1 cellular context compared by ENCODE assay signal in the genomic region with DNA sequence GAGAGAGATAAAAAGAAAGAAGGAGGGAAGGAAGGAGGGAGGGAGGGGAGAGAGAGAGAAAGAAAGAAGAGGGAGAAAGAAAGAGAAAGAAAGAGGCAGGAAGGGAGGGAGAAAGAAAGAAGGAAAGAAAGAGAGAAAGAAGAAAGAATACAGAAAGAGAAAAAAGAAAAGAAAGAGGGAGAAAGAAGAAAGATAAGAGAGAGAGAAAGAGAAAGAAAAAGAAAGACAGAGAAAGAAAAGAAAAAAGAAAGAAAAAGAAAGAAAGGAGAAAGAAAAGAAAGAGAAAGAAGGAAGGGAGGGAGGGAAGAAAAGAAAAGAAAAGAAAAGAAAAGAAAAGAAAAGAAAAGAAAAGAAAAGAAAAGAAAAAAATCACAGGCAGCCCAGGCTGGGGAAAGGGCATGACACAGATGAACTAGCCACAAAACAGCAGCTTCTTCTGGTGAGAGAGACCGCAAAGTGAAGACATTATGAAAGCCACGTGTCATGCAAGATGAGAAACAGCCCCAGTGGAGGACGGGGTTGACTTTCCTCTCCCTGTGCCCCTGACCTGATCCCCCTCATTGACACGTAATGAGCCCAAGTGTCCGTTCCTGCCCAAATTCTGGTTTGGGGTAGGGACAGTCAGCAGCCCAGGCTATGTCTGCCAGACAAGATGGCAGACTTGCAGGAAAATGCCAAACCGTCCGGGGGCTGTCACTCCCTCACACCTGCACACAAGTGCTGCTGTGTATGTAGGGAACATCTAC.
TF ChIP-seq lines count a peak whose summit lies in the region.

No MANE protein-coding gene starts in this region.

TF ChIP-seq in GM12878, 131 proteins besides CTCF, POLR2A, EP300 and RAD21 (continued from another document and continues in another):
- TF ChIP-seq ZNF687 (IDR thresholded peaks at IDR 0.05): peak; percentile 90
- no peak for TF ChIP-seq SREBF2 (IDR thresholded peaks at IDR 0.05; ENCODE audit: low read length)
- peak; percentile 80 for TF ChIP-seq NR2F1 (conservative IDR thresholded peaks at IDR 0.05)
- TF ChIP-seq ZZZ3 (IDR thresholded peaks at IDR 0.05; ENCODE audit: control insufficient read depth, insufficient read length, low read depth): no peak
- no peak; the same call in 1 of the 2 replicates for TF ChIP-seq ATF2 (IDR thresholded peaks at IDR 0.05; ENCODE audit: low read length)
- TF ChIP-seq MYC (IDR thresholded peaks at IDR 0.05; ENCODE audit: insufficient read depth, insufficient read length, insufficient replicate concordance, low read length, severe bottlenecking): peak; percentile 37
- TF ChIP-seq KLF5 (IDR thresholded peaks at IDR 0.05; ENCODE audit: partially characterized antibody): no peak
- no peak for TF ChIP-seq PML (IDR thresholded peaks at IDR 0.05; ENCODE audit: low read length)
- TF ChIP-seq RAD51 (IDR thresholded peaks at IDR 0.05): peak; percentile 84
- TF ChIP-seq ZNF384 (IDR thresholded peaks at IDR 0.05; ENCODE audit: borderline replicate concordance, low read depth, low read length): peak; percentile 64; the same call in 1 of the 2 replicates
- TF ChIP-seq STAT3 (IDR thresholded peaks at IDR 0.05; ENCODE audit: low read depth, low read length): no peak
- TF ChIP-seq RUNX3 (IDR thresholded peaks at IDR 0.05; ENCODE audit: low read length): peak; percentile 99
- TF ChIP-seq MEF2A (IDR thresholded peaks at IDR 0.05; ENCODE audit: insufficient read depth, low read depth, low read length): no peak
- no peak for TF ChIP-seq ZNF274 (IDR thresholded peaks at IDR 0.05; ENCODE audit: insufficient read depth, insufficient read length)
- peak; percentile 28 for TF ChIP-seq SMC3 (IDR thresholded peaks at IDR 0.05; ENCODE audit: borderline replicate concordance, low read length)
- no peak for TF ChIP-seq WRNIP1 (IDR thresholded peaks at IDR 0.05; ENCODE audit: borderline replicate concordance, low read depth, low read length)
- TF ChIP-seq SREBF1 (IDR thresholded peaks at IDR 0.05; ENCODE audit: low read length): no peak
- no peak for TF ChIP-seq ASH2L (IDR thresholded peaks at IDR 0.05; ENCODE audit: borderline replicate concordance, low read depth)
- no peak for TF ChIP-seq CBX5 (IDR thresholded peaks at IDR 0.05; ENCODE audit: low read depth)
- TF ChIP-seq LARP7 (IDR thresholded peaks at IDR 0.05): no peak
- TF ChIP-seq EGR1 (IDR thresholded peaks at IDR 0.05; ENCODE audit: borderline replicate concordance in 1 of 2, low read depth in 2 of 2, low read length in 2 of 2): no peak
- peak; percentile 84 to 87 for TF ChIP-seq BHLHE40 (IDR thresholded peaks at IDR 0.05; ENCODE audit: borderline replicate concordance in 1 of 2, low read depth in 2 of 2, low read length in 1 of 2)
- TF ChIP-seq NR2C1 (IDR thresholded peaks at IDR 0.05): no peak
- no peak for TF ChIP-seq RFX5 (IDR thresholded peaks at IDR 0.05; ENCODE audit: low read depth, low read length)
- TF ChIP-seq SUZ12 (IDR thresholded peaks at IDR 0.05; ENCODE audit: unreplicated experiment): no peak
- TF ChIP-seq, protein P1, sequence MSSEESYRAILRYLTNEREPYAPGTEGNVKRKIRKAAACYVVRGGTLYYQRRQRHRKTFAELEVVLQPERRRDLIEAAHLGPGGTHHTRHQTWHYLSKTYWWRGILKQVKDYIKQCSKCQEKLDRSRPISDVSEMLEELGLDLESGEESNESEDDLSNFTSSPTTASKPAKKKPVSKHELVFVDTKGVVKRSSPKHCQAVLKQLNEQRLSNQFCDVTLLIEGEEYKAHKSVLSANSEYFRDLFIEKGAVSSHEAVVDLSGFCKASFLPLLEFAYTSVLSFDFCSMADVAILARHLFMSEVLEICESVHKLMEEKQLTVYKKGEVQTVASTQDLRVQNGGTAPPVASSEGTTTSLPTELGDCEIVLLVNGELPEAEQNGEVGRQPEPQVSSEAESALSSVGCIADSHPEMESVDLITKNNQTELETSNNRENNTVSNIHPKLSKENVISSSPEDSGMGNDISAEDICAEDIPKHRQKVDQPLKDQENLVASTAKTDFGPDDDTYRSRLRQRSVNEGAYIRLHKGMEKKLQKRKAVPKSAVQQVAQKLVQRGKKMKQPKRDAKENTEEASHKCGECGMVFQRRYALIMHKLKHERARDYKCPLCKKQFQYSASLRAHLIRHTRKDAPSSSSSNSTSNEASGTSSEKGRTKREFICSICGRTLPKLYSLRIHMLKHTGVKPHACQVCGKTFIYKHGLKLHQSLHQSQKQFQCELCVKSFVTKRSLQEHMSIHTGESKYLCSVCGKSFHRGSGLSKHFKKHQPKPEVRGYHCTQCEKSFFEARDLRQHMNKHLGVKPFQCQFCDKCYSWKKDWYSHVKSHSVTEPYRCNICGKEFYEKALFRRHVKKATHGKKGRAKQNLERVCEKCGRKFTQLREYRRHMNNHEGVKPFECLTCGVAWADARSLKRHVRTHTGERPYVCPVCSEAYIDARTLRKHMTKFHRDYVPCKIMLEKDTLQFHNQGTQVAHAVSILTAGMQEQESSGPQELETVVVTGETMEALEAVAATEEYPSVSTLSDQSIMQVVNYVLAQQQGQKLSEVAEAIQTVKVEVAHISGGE (CRISPR knock-in tag; IDR thresholded peaks at IDR 0.05): no peak
- TF ChIP-seq FOXK2 (IDR thresholded peaks at IDR 0.05): no peak
- TF ChIP-seq, protein P2, sequence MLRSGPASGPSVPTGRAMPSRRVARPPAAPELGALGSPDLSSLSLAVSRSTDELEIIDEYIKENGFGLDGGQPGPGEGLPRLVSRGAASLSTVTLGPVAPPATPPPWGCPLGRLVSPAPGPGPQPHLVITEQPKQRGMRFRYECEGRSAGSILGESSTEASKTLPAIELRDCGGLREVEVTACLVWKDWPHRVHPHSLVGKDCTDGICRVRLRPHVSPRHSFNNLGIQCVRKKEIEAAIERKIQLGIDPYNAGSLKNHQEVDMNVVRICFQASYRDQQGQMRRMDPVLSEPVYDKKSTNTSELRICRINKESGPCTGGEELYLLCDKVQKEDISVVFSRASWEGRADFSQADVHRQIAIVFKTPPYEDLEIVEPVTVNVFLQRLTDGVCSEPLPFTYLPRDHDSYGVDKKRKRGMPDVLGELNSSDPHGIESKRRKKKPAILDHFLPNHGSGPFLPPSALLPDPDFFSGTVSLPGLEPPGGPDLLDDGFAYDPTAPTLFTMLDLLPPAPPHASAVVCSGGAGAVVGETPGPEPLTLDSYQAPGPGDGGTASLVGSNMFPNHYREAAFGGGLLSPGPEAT (IDR thresholded peaks at IDR 0.05; ENCODE audit: low read depth): peak; percentile 79
- TF ChIP-seq NFIC (IDR thresholded peaks at IDR 0.05; ENCODE audit: low read depth, low read length): peak; percentile 80; the same call in 1 of the 2 replicates
- TF ChIP-seq MEF2B (IDR thresholded peaks at IDR 0.05; ENCODE audit: partially characterized antibody, poor library complexity, severe bottlenecking): peak; percentile 49
- TF ChIP-seq CBFB (IDR thresholded peaks at IDR 0.05; ENCODE audit: low read depth): peak; percentile 94
- TF ChIP-seq BCL11A (IDR thresholded peaks at IDR 0.05; ENCODE audit: low read depth, low read length): peak; percentile 13; the same call in 1 of the 2 replicates
- TF ChIP-seq EZH2 (IDR thresholded peaks at IDR 0.05; ENCODE audit: borderline replicate concordance, control insufficient read depth, low read depth, low read length): no peak
- peak; percentile 47; the same call in 1 of the 2 replicates for TF ChIP-seq TAF1 (IDR thresholded peaks at IDR 0.05; ENCODE audit: borderline replicate concordance, low read depth, low read length)
- peak; percentile 79 for TF ChIP-seq IKZF1 (conservative IDR thresholded peaks at IDR 0.05)
- TF ChIP-seq, protein P3, sequence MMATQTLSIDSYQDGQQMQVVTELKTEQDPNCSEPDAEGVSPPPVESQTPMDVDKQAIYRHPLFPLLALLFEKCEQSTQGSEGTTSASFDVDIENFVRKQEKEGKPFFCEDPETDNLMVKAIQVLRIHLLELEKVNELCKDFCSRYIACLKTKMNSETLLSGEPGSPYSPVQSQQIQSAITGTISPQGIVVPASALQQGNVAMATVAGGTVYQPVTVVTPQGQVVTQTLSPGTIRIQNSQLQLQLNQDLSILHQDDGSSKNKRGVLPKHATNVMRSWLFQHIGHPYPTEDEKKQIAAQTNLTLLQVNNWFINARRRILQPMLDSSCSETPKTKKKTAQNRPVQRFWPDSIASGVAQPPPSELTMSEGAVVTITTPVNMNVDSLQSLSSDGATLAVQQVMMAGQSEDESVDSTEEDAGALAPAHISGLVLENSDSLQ (IDR thresholded peaks at IDR 0.05): peak; percentile 62
- TF ChIP-seq SMAD5 (IDR thresholded peaks at IDR 0.05; ENCODE audit: low read depth): no peak
- no peak for TF ChIP-seq BMI1 (IDR thresholded peaks at IDR 0.05; ENCODE audit: borderline replicate concordance)
- TF ChIP-seq ZSCAN29 (IDR thresholded peaks at IDR 0.05): no peak
- TF ChIP-seq, protein P4, sequence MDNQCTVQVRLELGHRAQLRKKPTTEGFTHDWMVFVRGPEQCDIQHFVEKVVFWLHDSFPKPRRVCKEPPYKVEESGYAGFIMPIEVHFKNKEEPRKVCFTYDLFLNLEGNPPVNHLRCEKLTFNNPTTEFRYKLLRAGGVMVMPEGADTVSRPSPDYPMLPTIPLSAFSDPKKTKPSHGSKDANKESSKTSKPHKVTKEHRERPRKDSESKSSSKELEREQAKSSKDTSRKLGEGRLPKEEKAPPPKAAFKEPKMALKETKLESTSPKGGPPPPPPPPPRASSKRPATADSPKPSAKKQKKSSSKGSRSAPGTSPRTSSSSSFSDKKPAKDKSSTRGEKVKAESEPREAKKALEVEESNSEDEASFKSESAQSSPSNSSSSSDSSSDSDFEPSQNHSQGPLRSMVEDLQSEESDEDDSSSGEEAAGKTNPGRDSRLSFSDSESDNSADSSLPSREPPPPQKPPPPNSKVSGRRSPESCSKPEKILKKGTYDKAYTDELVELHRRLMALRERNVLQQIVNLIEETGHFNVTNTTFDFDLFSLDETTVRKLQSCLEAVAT (IDR thresholded peaks at IDR 0.05): peak; percentile 97
- TF ChIP-seq FOXM1 (IDR thresholded peaks at IDR 0.05; ENCODE audit: low read depth, low read length): no peak; the same call in 1 of the 2 replicates
- no peak for TF ChIP-seq MYB (IDR thresholded peaks at IDR 0.05; ENCODE audit: borderline replicate concordance, low read depth, low read length)
- no peak; the same call in 1 of the 2 replicates for TF ChIP-seq BACH1 (IDR thresholded peaks at IDR 0.05; ENCODE audit: borderline replicate concordance)
- TF ChIP-seq SIX5 (IDR thresholded peaks at IDR 0.05; ENCODE audit: low read depth, low read length, severe bottlenecking): no peak
- no peak for TF ChIP-seq BCL3 (IDR thresholded peaks at IDR 0.05; ENCODE audit: borderline replicate concordance, insufficient read depth, low read depth, low read length, poor library complexity, severe bottlenecking)
- TF ChIP-seq CREM (IDR thresholded peaks at IDR 0.05; ENCODE audit: low read depth): peak; percentile 71; the same call in 1 of the 2 replicates
